27 cellular contexts compared by ENCODE assay signal in the genomic region with DNA sequence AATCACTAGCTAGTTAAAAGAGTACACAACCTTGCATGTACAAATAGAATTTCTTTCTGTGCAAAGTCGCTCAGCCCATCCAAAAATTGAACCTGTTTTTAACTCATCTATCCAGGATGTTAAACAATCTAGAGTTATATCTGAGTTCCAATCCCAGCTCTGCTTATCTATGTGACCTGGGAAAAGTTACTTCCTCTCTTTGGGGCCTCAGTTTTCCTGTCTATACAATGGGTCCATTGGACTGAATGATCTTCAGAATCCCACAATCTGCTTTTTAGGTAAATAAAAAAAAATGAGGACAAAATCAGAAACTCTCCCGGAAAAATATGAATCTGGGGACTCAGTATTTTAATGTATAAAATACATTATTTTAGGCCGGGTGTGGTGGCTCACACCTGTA.
"Had no signal": no experiment of that assay in that cellular context is flagged by ENCODE, and none has a peak within 500 bp of the region (broad histone marks: within the 10 kb centered on the region; RNA-seq: fewer than 3 reads in every experiment).

No MANE protein-coding gene starts in this region.

- H3K27ac ChIP-seq: stomach, suprapubic skin, testis, thoracic aorta, thyroid gland, tibial artery, tibial nerve, transverse colon, upper lobe of left lung, upper lobe of right lung, uterus, vagina had no signal

- H3K4me1 ChIP-seq: stomach, suprapubic skin, testis, thyroid gland, tibial artery, tibial nerve, transverse colon, upper lobe of left lung, upper lobe of right lung, uterus, vagina had no signal

- H3K9me3 ChIP-seq: stomach, suprapubic skin, testis, thoracic aorta, thyroid gland, tibial artery, tibial nerve, transverse colon, upper lobe of left lung, upper lobe of right lung, uterus, vagina had no signal

- ATAC-seq: stimulated activated effector memory CD8-positive, alpha-beta T cell treated with anti-CD3 and anti-CD28 coated beads, Interleukin-12 subunit alpha, Interleukin-12 subunit beta, amount 100 ng/mL, for 72 hours; stimulated activated memory B cell treated with anti-CD40 and anti-IgM and Interleukin-4, amounts not matched to agents 10 μg/mL and 1 μg/mL and 100 μg/mL, for 72 hours; stimulated activated naive B cell treated with anti-CD40 and anti-IgM and Interleukin-4, amounts not matched to agents 10 μg/mL and 1 μg/mL and 100 μg/mL, for 72 hours; stimulated activated naive CD8-positive, alpha-beta T cell treated with anti-CD3 and anti-CD28 coated beads, Interleukin-15, amount 100 ng/mL, for 72 hours; stimulated activated naive CD8-positive, alpha-beta T cell treated with anti-CD3 and anti-CD28 coated beads, Interleukin-15, Interleukin-2, amounts not matched to agents 100 U/mL and 50 U/mL, for 24 hours; upper lobe of right lung had no signal

- H3K27me3 ChIP-seq: stomach, testis, thyroid gland, tibial artery, tibial nerve, transverse colon, upper lobe of left lung, upper lobe of right lung, uterus, vagina had no signal

- H3K4me3 ChIP-seq: stomach, suprapubic skin, testis, thoracic aorta, thyroid gland, tibial artery, tibial nerve, transverse colon, upper lobe of left lung, upper lobe of right lung, uterus, vagina had no signal

- H3K36me3 ChIP-seq: stomach, suprapubic skin, thoracic aorta, thyroid gland, tibial artery, tibial nerve, transverse colon, upper lobe of left lung, upper lobe of right lung, uterus, vagina had no signal

- FAIRE-seq: urothelium cell line had no signal

- DNase-seq: stimulated activated CD4-positive, alpha-beta T cell treated with anti-CD3 and anti-CD28 coated beads, Interleukin-2, amount 100 ng/mL, for 48 hours; stimulated activated CD4-positive, alpha-beta T cell treated with anti-CD3 and anti-CD28 coated beads, Interleukin-4, amount 100 ng/mL, for 1 hour; stimulated activated CD4-positive, alpha-beta T cell treated with anti-CD3 and anti-CD28 coated beads, Interleukin-4, amount 100 ng/mL, for 24 hours; stimulated activated CD4-positive, alpha-beta T cell treated with anti-CD3 and anti-CD28 coated beads, Interleukin-4, amount 100 ng/mL, for 4 hours; stimulated activated CD8-positive, alpha-beta memory T cell treated with anti-CD3 and anti-CD28 coated beads, Interleukin-4, amount 100 ng/mL, for 48 hours; stimulated activated naive B cell treated with anti-CD40 and anti-IgM and Interleukin-4, amounts not matched to agents 10 μg/mL and 1 μg/mL and 100 μg/mL, for 72 hours; stimulated activated naive CD4-positive, alpha-beta T cell; stimulated activated naive CD4-positive, alpha-beta T cell treated with Interleukin-2 at 50 U/mL for 16 hours; stimulated activated naive CD8-positive, alpha-beta T cell treated with anti-CD3 and anti-CD28 coated beads, Interleukin-15, amount 100 ng/mL, for 72 hours; stimulated activated naive CD8-positive, alpha-beta T cell treated with anti-CD3 and anti-CD28 coated beads, Interleukin-15, Interleukin-2, amounts not matched to agents 100 U/mL and 50 U/mL, for 24 hours; stomach; substantia nigra; testis; thyroid gland; tibial artery; transverse colon; trophoblast cell; upper lobe of left lung; upper lobe of right lung; uterus had no signal
